ENCODE assay signal across 1 cellular context in the genomic region with DNA sequence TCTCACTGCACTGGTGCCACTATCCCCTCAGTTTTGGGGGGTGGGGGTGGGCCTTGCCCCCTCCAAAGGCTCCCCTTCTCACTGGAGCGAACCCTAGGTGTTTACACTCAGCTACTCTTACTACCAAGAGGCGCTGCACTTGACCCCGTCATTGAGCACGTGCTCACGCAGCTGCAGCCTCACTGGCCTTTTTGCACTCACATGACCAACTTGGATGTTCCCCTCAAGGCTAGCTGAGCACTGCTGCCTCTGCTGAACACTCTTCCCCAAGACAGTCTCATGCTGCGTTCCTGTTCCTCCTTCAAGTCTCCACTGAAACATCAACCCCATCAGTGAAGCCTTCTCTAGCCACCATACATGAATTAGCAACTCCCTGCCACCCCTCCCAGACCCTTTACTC.
TF ChIP-seq lines count a peak whose summit lies in the region.

No MANE protein-coding gene starts in this region.

TF ChIP-seq in IMR-90, 13 proteins besides CTCF, POLR2A, EP300 and RAD21:
- TF ChIP-seq RCOR1 (IDR thresholded peaks at IDR 0.05; ENCODE audit: insufficient replicate concordance, low read length) (no peak), SMC3 (IDR thresholded peaks at IDR 0.05; ENCODE audit: low read depth, low read length) (no peak), FOS (IDR thresholded peaks at IDR 0.05; ENCODE audit: low read depth, low read length) (no peak), RFX5 (IDR thresholded peaks at IDR 0.05; ENCODE audit: low read depth, low read length) (no peak), MAZ (IDR thresholded peaks at IDR 0.05; ENCODE audit: borderline replicate concordance, low read depth, low read length) (no peak), ELK1 (IDR thresholded peaks at IDR 0.05; ENCODE audit: borderline replicate concordance, low read depth, low read length) (no peak), CEBPB (IDR thresholded peaks at IDR 0.05; ENCODE audit: low read depth, low read length) (no peak), NFE2L2 (IDR thresholded peaks at IDR 0.05; ENCODE audit: low read depth, low read length) (no peak), MXI1 (IDR thresholded peaks at IDR 0.05; ENCODE audit: borderline replicate concordance, low read depth, low read length) (no peak), BHLHE40 (IDR thresholded peaks at IDR 0.05; ENCODE audit: low read depth, low read length) (no peak), CHD1 (IDR thresholded peaks at IDR 0.05; ENCODE audit: low read depth, low read length) (no peak)
- TF ChIP-seq, protein P1, sequence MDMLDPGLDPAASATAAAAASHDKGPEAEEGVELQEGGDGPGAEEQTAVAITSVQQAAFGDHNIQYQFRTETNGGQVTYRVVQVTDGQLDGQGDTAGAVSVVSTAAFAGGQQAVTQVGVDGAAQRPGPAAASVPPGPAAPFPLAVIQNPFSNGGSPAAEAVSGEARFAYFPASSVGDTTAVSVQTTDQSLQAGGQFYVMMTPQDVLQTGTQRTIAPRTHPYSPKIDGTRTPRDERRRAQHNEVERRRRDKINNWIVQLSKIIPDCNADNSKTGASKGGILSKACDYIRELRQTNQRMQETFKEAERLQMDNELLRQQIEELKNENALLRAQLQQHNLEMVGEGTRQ (IDR thresholded peaks at IDR 0.05; ENCODE audit: low read depth, low read length) = no peak
